ENCODE assay signal across 27 cellular contexts in genomic region chr2:59727191-59727590, GRCh38.
"Had no signal": no experiment of that assay in that cellular context is flagged by ENCODE, and none has a peak within 500 bp of the region (broad histone marks: within the 10 kb centered on the region; RNA-seq: fewer than 3 reads in every experiment).

No MANE protein-coding gene starts in this region.

- H3K4me3 Mint-ChIP-seq: stimulated activated effector memory CD8-positive, alpha-beta T cell treated with anti-CD3 and anti-CD28 coated beads, Interleukin-12 subunit alpha, Interleukin-12 subunit beta, amount 100 ng/mL, for 72 hours; stimulated activated memory B cell treated with anti-CD40 and anti-IgM and Interleukin-4, amounts not matched to agents 10 μg/mL and 1 μg/mL and 100 μg/mL, for 72 hours; stimulated activated naive CD8-positive, alpha-beta T cell treated with anti-CD3 and anti-CD28 coated beads, Interleukin-15, amount 100 ng/mL, for 72 hours; stimulated activated naive CD8-positive, alpha-beta T cell treated with anti-CD3 and anti-CD28 coated beads, Interleukin-15, Interleukin-2, amounts not matched to agents 100 ng/mL and 50 ng/mL, for 24 hours; type B pancreatic cell had no signal

- H3K27me3 Mint-ChIP-seq: stimulated activated memory B cell treated with anti-CD40 and anti-IgM and Interleukin-4, amounts not matched to agents 10 μg/mL and 1 μg/mL and 100 μg/mL, for 72 hours; stimulated activated naive B cell treated with anti-CD40 and anti-IgM and Interleukin-4, amounts not matched to agents 10 μg/mL and 1 μg/mL and 100 μg/mL, for 72 hours; stimulated activated naive CD8-positive, alpha-beta T cell treated with anti-CD3 and anti-CD28 coated beads, Interleukin-15, amount 100 ng/mL, for 72 hours; stimulated activated naive CD8-positive, alpha-beta T cell treated with anti-CD3 and anti-CD28 coated beads, Interleukin-15, Interleukin-2, amounts not matched to agents 100 ng/mL and 50 ng/mL, for 24 hours; type B pancreatic cell had no signal

- H3K27ac ChIP-seq: stomach, suprapubic skin, testis, thoracic aorta, thyroid gland, tibial artery, tibial nerve, transverse colon, upper lobe of left lung, upper lobe of right lung, uterus, vagina had no signal

- H3K9me3 Mint-ChIP-seq: stimulated activated memory B cell treated with anti-CD40 and anti-IgM and Interleukin-4, amounts not matched to agents 10 μg/mL and 1 μg/mL and 100 μg/mL, for 72 hours; stimulated activated naive B cell treated with anti-CD40 and anti-IgM and Interleukin-4, amounts not matched to agents 10 μg/mL and 1 μg/mL and 100 μg/mL, for 72 hours; stimulated activated naive CD8-positive, alpha-beta T cell treated with anti-CD3 and anti-CD28 coated beads, Interleukin-15, amount 100 ng/mL, for 72 hours; stimulated activated naive CD8-positive, alpha-beta T cell treated with anti-CD3 and anti-CD28 coated beads, Interleukin-15, Interleukin-2, amounts not matched to agents 100 ng/mL and 50 ng/mL, for 24 hours; type B pancreatic cell had no signal

- H3K36me3 Mint-ChIP-seq: stimulated activated effector memory CD8-positive, alpha-beta T cell treated with anti-CD3 and anti-CD28 coated beads, Interleukin-12 subunit alpha, Interleukin-12 subunit beta, amount 100 ng/mL, for 72 hours; stimulated activated memory B cell treated with anti-CD40 and anti-IgM and Interleukin-4, amounts not matched to agents 10 μg/mL and 1 μg/mL and 100 μg/mL, for 72 hours; stimulated activated naive B cell treated with anti-CD40 and anti-IgM and Interleukin-4, amounts not matched to agents 10 μg/mL and 1 μg/mL and 100 μg/mL, for 72 hours; type B pancreatic cell had no signal

- H3K27ac Mint-ChIP-seq: stimulated activated effector memory CD8-positive, alpha-beta T cell treated with anti-CD3 and anti-CD28 coated beads, Interleukin-12 subunit alpha, Interleukin-12 subunit beta, amount 100 ng/mL, for 72 hours; stimulated activated memory B cell treated with anti-CD40 and anti-IgM and Interleukin-4, amounts not matched to agents 10 μg/mL and 1 μg/mL and 100 μg/mL, for 72 hours; stimulated activated naive B cell treated with anti-CD40 and anti-IgM and Interleukin-4, amounts not matched to agents 10 μg/mL and 1 μg/mL and 100 μg/mL, for 72 hours; stimulated activated naive CD8-positive, alpha-beta T cell treated with anti-CD3 and anti-CD28 coated beads, Interleukin-15, amount 100 ng/mL, for 72 hours; stimulated activated naive CD8-positive, alpha-beta T cell treated with anti-CD3 and anti-CD28 coated beads, Interleukin-15, Interleukin-2, amounts not matched to agents 100 ng/mL and 50 ng/mL, for 24 hours; type B pancreatic cell had no signal

- H3K36me3 ChIP-seq: stomach, suprapubic skin, thoracic aorta, thyroid gland, tibial artery, tibial nerve, transverse colon, upper lobe of left lung, upper lobe of right lung, uterus, vagina had no signal

- H3K9me3 ChIP-seq: stomach, suprapubic skin, testis, thoracic aorta, thyroid gland, tibial artery, tibial nerve, transverse colon, upper lobe of left lung, upper lobe of right lung, uterus, vagina had no signal

- DNase-seq: stimulated activated CD4-positive, alpha-beta T cell treated with anti-CD3 and anti-CD28 coated beads, Interleukin-2, amount 100 ng/mL, for 48 hours; stimulated activated CD4-positive, alpha-beta T cell treated with anti-CD3 and anti-CD28 coated beads, Interleukin-4, amount 100 ng/mL, for 1 hour; stimulated activated CD4-positive, alpha-beta T cell treated with anti-CD3 and anti-CD28 coated beads, Interleukin-4, amount 100 ng/mL, for 24 hours; stimulated activated CD4-positive, alpha-beta T cell treated with anti-CD3 and anti-CD28 coated beads, Interleukin-4, amount 100 ng/mL, for 4 hours; stimulated activated CD8-positive, alpha-beta memory T cell treated with anti-CD3 and anti-CD28 coated beads, Interleukin-4, amount 100 ng/mL, for 48 hours; stimulated activated naive B cell treated with anti-CD40 and anti-IgM and Interleukin-4, amounts not matched to agents 10 μg/mL and 1 μg/mL and 100 μg/mL, for 72 hours; stimulated activated naive CD4-positive, alpha-beta T cell; stimulated activated naive CD4-positive, alpha-beta T cell treated with Interleukin-2 at 50 U/mL for 16 hours; stimulated activated naive CD8-positive, alpha-beta T cell treated with anti-CD3 and anti-CD28 coated beads, Interleukin-15, amount 100 ng/mL, for 72 hours; stimulated activated naive CD8-positive, alpha-beta T cell treated with anti-CD3 and anti-CD28 coated beads, Interleukin-15, Interleukin-2, amounts not matched to agents 100 U/mL and 50 U/mL, for 24 hours; stomach; substantia nigra; testis; thyroid gland; tibial artery; transverse colon; upper lobe of left lung; upper lobe of right lung; uterus had no signal

- H3K27me3 ChIP-seq: stomach, suprapubic skin, testis, thyroid gland, tibial artery, tibial nerve, transverse colon, upper lobe of left lung, upper lobe of right lung, uterus, vagina had no signal

- H3K4me1 ChIP-seq: stomach, suprapubic skin, testis, thyroid gland, tibial artery, tibial nerve, transverse colon, upper lobe of left lung, upper lobe of right lung, uterus, vagina had no signal

- ATAC-seq: stimulated activated effector memory CD8-positive, alpha-beta T cell treated with anti-CD3 and anti-CD28 coated beads, Interleukin-12 subunit alpha, Interleukin-12 subunit beta, amount 100 ng/mL, for 72 hours; stimulated activated memory B cell treated with anti-CD40 and anti-IgM and Interleukin-4, amounts not matched to agents 10 μg/mL and 1 μg/mL and 100 μg/mL, for 72 hours; stimulated activated naive B cell treated with anti-CD40 and anti-IgM and Interleukin-4, amounts not matched to agents 10 μg/mL and 1 μg/mL and 100 μg/mL, for 72 hours; stimulated activated naive CD8-positive, alpha-beta T cell treated with anti-CD3 and anti-CD28 coated beads, Interleukin-15, amount 100 ng/mL, for 72 hours; stimulated activated naive CD8-positive, alpha-beta T cell treated with anti-CD3 and anti-CD28 coated beads, Interleukin-15, Interleukin-2, amounts not matched to agents 100 U/mL and 50 U/mL, for 24 hours; upper lobe of right lung had no signal

- H3K4me1 Mint-ChIP-seq: stimulated activated effector memory CD8-positive, alpha-beta T cell treated with anti-CD3 and anti-CD28 coated beads, Interleukin-12 subunit alpha, Interleukin-12 subunit beta, amount 100 ng/mL, for 72 hours; stimulated activated naive CD8-positive, alpha-beta T cell treated with anti-CD3 and anti-CD28 coated beads, Interleukin-15, amount 100 ng/mL, for 72 hours had no signal

- H3K4me3 ChIP-seq: stomach, suprapubic skin, testis, thoracic aorta, thyroid gland, tibial artery, tibial nerve, transverse colon, upper lobe of left lung, upper lobe of right lung, uterus, vagina had no signal
